In the genomic region with DNA sequence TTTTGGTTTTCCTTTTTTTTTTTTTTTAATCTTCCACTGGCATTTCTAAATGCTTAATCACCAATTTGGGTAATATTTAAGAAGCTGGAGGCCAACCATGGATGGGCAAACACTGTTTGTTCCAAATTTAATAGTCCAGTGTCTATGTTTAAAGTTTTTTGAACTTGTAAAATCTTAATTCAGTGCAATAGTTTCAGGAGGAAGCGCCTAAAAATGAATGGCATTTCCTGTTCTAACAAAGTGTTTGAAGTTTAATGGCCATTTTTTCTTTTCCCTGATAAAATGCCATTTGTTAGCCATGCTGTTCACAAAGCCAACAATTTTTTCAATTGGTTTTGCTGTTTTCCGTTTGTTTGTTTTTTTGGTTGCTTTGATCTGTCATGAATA, we compare ENCODE assay signal across 19 cellular contexts.
DNase-seq lines count a peak whose midpoint lies in the region; TF ChIP-seq lines count a peak whose summit lies in the region.
"Had no signal": no experiment of that assay in that cellular context is flagged by ENCODE, and none has a peak within 500 bp of the region (broad histone marks: within the 10 kb centered on the region; RNA-seq: fewer than 3 reads in every experiment).

No MANE protein-coding gene starts in this region.

- no peaks in the 10 kb centered on the region for H3K36me3 ChIP-seq in A673 (ENCODE audit: insufficient read depth, low read length, poor library complexity, severe bottlenecking)
- H3K36me3 ChIP-seq in SK-N-MC (ENCODE audit: insufficient read depth, low read length), result no peaks in the 10 kb centered on the region
- H3K36me3 ChIP-seq: Peyer's patch had no signal

- H3K27ac ChIP-seq in A673 (ENCODE audit: low read depth, low read length, poor library complexity, severe bottlenecking) (peak overlapping the region; percentile 87), SK-N-MC (peak overlapping the region; percentile 85)
- H3K27ac ChIP-seq: HL-60, Peyer's patch had no signal

- H3K9me3 ChIP-seq in A673 (ENCODE audit: low read depth, low read length, poor library complexity, severe bottlenecking) (no peaks in the 10 kb centered on the region), SK-N-MC (ENCODE audit: low read depth, low read length) (no peaks in the 10 kb centered on the region)
- H3K9me3 ChIP-seq: Peyer's patch had no signal

- H3K9ac ChIP-seq in SK-N-MC (ENCODE audit: insufficient read length), result no peak overlapping the region

- H3K4me3 Mint-ChIP-seq in activated naive CD8-positive, alpha-beta T cell treated with anti-CD3 and anti-CD28 coated beads for 36 hours, result no peak overlapping the region
- H3K4me3 Mint-ChIP-seq: H9 had no signal

- no peak overlapping the region for H3K27ac Mint-ChIP-seq in activated naive CD8-positive, alpha-beta T cell treated with anti-CD3 and anti-CD28 coated beads for 36 hours
- H3K27ac Mint-ChIP-seq: H9 had no signal

- DNase-seq in A673 (ENCODE audit: low spot score), result peak; percentile 89
- peak; percentile 14 for DNase-seq in GM03348 (ENCODE audit: low spot score)
- no peak for DNase-seq in SK-N-MC (ENCODE audit: low read depth, low spot score)
- peak; percentile 57 for DNase-seq in fibroblast of villous mesenchyme (ENCODE audit: low read depth)
- DNase-seq in OCI-M1 (lab: John Stamatoyannopoulos, UW), result no peak
- no peak for DNase-seq in NCI-H1092 (lab: John Stamatoyannopoulos, UW)
- no peak for DNase-seq in T-helper 9 cell
- no peak for DNase-seq in activated naive CD8-positive, alpha-beta T cell treated with anti-CD3 and anti-CD28 coated beads for 36 hours
- DNase-seq: AML-193, COR-L47, H9, NCI-H1436, NCI-H2029, NCI-H2171 treated with DMSO at 0.1 percent for 48 hours, NCI-H510A, NCI-H82, Peyer's patch, Right ventricle myocardium superior had no signal

- no peak overlapping the region for H3K4me3 ChIP-seq in A673 (ENCODE audit: low read depth, low read length, poor library complexity, severe bottlenecking)
- H3K4me3 ChIP-seq in SK-N-MC, result peak overlapping the region; percentile 41
- H3K4me3 ChIP-seq in fibroblast of villous mesenchyme (ENCODE audit: low read depth, low read length), result no peak overlapping the region
- H3K4me3 ChIP-seq: Peyer's patch had no signal

- no TSS peak for BruUV-seq in A673 (replicated peaks; lab: Mats Ljungman, UMichigan)

- peaks cover 45% of the 10 kb centered on the region for H3K4me1 ChIP-seq in A673 (ENCODE audit: insufficient read depth, low read length, poor library complexity, severe bottlenecking)
- H3K4me1 ChIP-seq: Peyer's patch had no signal

- H3K9me3 Mint-ChIP-seq in activated naive CD8-positive, alpha-beta T cell treated with anti-CD3 and anti-CD28 coated beads for 36 hours, result no peaks in the 10 kb centered on the region

- no peaks in the 10 kb centered on the region for H3K4me1 Mint-ChIP-seq in activated naive CD8-positive, alpha-beta T cell treated with anti-CD3 and anti-CD28 coated beads for 36 hours

- no peaks in the 10 kb centered on the region for H3K36me3 Mint-ChIP-seq in activated naive CD8-positive, alpha-beta T cell treated with anti-CD3 and anti-CD28 coated beads for 36 hours

- peaks cover 7% of the 10 kb centered on the region for H3K27me3 Mint-ChIP-seq in activated naive CD8-positive, alpha-beta T cell treated with anti-CD3 and anti-CD28 coated beads for 36 hours

- intact Hi-C loops in A673 (cut with micrococcal nuclease; ENCODE audit: unreplicated experiment), result no loop called here

- CTCF ChIA-PET in A673 (lab: Charles Lee), result interaction anchor here (0.6 kb wide), 1 partner anchor 385 kb away, joined by 4 read pairs; no protein-coding TSS in a partner anchor

- H3K27me3 ChIP-seq in A673 (replicated peaks; ENCODE audit: insufficient read depth, low read depth, low read length, poor library complexity), result no peaks in the 10 kb centered on the region
- H3K27me3 ChIP-seq: Peyer's patch had no signal

- POLR2A ChIA-PET in A673 (lab: Charles Lee; ENCODE audit: low non-redundant PET), result interaction anchor here (0.7 kb wide), 1 partner anchor 266 kb away, joined by 5 read pairs; no protein-coding TSS in a partner anchor

- TF ChIP-seq CTCF in A673 (conservative IDR thresholded peaks at IDR 0.05; ENCODE audit: low read depth, low read length) (no peak), fibroblast of villous mesenchyme (IDR thresholded peaks at IDR 0.05; ENCODE audit: insufficient read depth, low read depth, low read length) (no peak)

Comparison
In these comparisons a context has a peak if more than half of its experiments do, and no peak if none do; other contexts are left out.
1. DNase-seq: peak in A673 (single experiment), GM03348 (single experiment) and fibroblast of villous mesenchyme (single experiment); none in SK-N-MC (single experiment), OCI-M1 (single experiment), NCI-H1092 (single experiment), T-helper 9 cell (single experiment) and activated naive CD8-positive, alpha-beta T cell treated with anti-CD3 and anti-CD28 coated beads for 36 hours (single experiment).